ENCODE assay signal across 25 cellular contexts in the genomic region with DNA sequence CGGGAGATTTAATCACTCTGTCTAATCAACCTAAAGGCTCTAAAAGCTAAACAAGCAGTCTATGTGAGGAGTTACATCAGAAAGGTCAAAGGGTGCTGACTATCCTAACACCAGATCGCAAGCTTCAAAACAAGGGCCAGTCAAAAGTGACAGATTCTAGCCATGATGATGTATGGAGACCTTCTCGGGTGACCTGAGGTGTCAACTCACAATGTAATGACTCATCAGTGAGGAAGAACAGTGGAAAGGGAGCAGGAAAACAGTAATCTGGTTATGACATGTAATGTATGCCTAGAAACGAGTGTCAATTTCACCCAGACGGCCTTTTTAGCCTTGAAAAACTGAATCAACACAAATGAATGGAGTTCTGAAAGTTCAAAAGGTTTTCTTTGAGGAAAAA.
DNase-seq lines count a peak whose midpoint lies in the region; ATAC-seq, FAIRE-seq and TF ChIP-seq lines count a peak whose summit lies in the region.
"Had no signal": no experiment of that assay in that cellular context is flagged by ENCODE, and none has a peak within 500 bp of the region (broad histone marks: within the 10 kb centered on the region; RNA-seq: fewer than 3 reads in every experiment).

No MANE protein-coding gene starts in this region.

- ATAC-seq in K562 (no peak), HG03520 (IDR thresholded peaks at IDR 0.05; ENCODE audit: unreplicated experiment) (no peak)
- ATAC-seq: effector memory CD8-positive, alpha-beta T cell; HCT116; upper lobe of right lung had no signal

- H3K9ac ChIP-seq in K562 (ENCODE audit: insufficient read depth in 1 of 2, low read depth in 2 of 2, low read length in 2 of 2), result no peak overlapping the region

- CTCF ChIA-PET in HEK293T (lab: Yijun Ruan, JAX) (no interaction called here), K562 (lab: Yijun Ruan, JAX; ENCODE audit: low intra/inter-chr PET ratio) (no interaction called here)

- H3K9me1 ChIP-seq in K562 (ENCODE audit: control insufficient read depth, insufficient read depth, low read length), result no peaks in the 10 kb centered on the region

- H3K4me1 ChIP-seq in K562 (replicated peaks in 1 of 2; ENCODE audit: control insufficient read depth in 2 of 2, insufficient read depth in 2 of 2, low read length in 2 of 2), result no peaks in the 10 kb centered on the region
- H3K4me1 ChIP-seq: BE2C, esophagus muscularis mucosa, prostate gland, upper lobe of right lung had no signal

- intact Hi-C loops in K562 (cut with micrococcal nuclease), result no loop called here

- no peak for TF ChIP-seq EP300 in K562 (IDR thresholded peaks at IDR 0.05; ENCODE audit: low read length)

- H3K4me3 ChIP-seq in K562, result no peak overlapping the region
- H3K4me3 ChIP-seq: esophagus muscularis mucosa, prostate gland, upper lobe of right lung had no signal

- H3K27me3 ChIP-seq in K562 (ENCODE audit: control insufficient read depth in 2 of 2, insufficient read depth in 2 of 2, low read length in 2 of 2), result no peaks in the 10 kb centered on the region
- H3K27me3 ChIP-seq: BE2C, esophagus muscularis mucosa, upper lobe of right lung had no signal

- H3K4me2 ChIP-seq in K562 (ENCODE audit: insufficient read depth, low read length), result no peak overlapping the region

- H3K9me3 ChIP-seq in K562 (replicated peaks; ENCODE audit: control insufficient read depth, insufficient read depth, low read depth, low read length), result no peaks in the 10 kb centered on the region
- H3K9me3 ChIP-seq: BE2C, esophagus muscularis mucosa, prostate gland, upper lobe of right lung had no signal

- TF ChIP-seq CTCF in K562 (IDR thresholded peaks at IDR 0.05 in 2 of 3, conservative IDR thresholded peaks at IDR 0.05 in 1 of 3; ENCODE audit: insufficient read depth in 2 of 3, low read depth in 1 of 3, low read length in 3 of 3), result no peak

- no peaks in the 10 kb centered on the region for H4K20me1 ChIP-seq in K562 (replicated peaks; ENCODE audit: control insufficient read depth, insufficient read depth, low read length)

- in situ Hi-C loops in Caki2 (cut with HindIII; ENCODE audit: low pct_unique_long_range_greater_than_20kb, low sequenced_read_pairs) (no loop called here), K562 (cut with MboI) (no loop called here)

- no peak overlapping the region for H3K27ac ChIP-seq in K562 (ENCODE audit: extremely low read depth, low read depth, low read length)
- H3K27ac ChIP-seq: esophagus muscularis mucosa, prostate gland, upper lobe of right lung had no signal

- no peak for TF ChIP-seq RAD21 in K562 (CRISPR knock-in tag; conservative IDR thresholded peaks at IDR 0.05 in 1 of 2, IDR thresholded peaks at IDR 0.05 in 1 of 2)

- DNase-seq in Caki2 (ENCODE audit: low read depth), result peak; percentile 61
- no peak for DNase-seq in HEK293T (ENCODE audit: extremely low spot score)
- peak in 1 of 4 experiments; percentile 1 for DNase-seq in K562 (ENCODE audit: extremely low read depth in 1 of 4, low spot score in 3 of 4)
- peak; percentile 3 to 14 for DNase-seq in lung microvascular endothelial cell (ENCODE audit: low read depth in 2 of 2)
- DNase-seq in frontal cortex (ENCODE audit: low spot score in 2 of 2), result no peak
- DNase-seq in UCSD-AML1 (lab: John Stamatoyannopoulos, UW; ENCODE audit: unreplicated experiment), result no peak
- DNase-seq in NCI-H2227 (lab: John Stamatoyannopoulos, UW; ENCODE audit: unreplicated experiment), result no peak
- DNase-seq: activated CD4-positive, alpha-beta memory T cell treated with anti-CD3 and anti-CD28 coated beads for 36 hours; activated naive CD8-positive, alpha-beta T cell treated with anti-CD3 and anti-CD28 coated beads, Interleukin-2, amount 10 ng/mL, durations not matched to agents 7 days and 5 days; BE2C; DND-41; effector memory CD8-positive, alpha-beta T cell; KG1; NCI-H1694; NCI-H524; NK-92 treated with Interleukin-12 subunit alpha and Interleukin-12 subunit beta, amount 100 ng/mL, for 24 hours; SIG-M5; stimulated activated CD8-positive, alpha-beta memory T cell treated with anti-CD3 and anti-CD28 coated beads, Interleukin-4, amount 100 ng/mL, for 48 hours; SW 1271; T1000; upper lobe of right lung had no signal

- no TSS peak for BruUV-seq in K562 (replicated peaks; lab: Mats Ljungman, UMichigan)

- no peak for TF ChIP-seq POLR2A in K562 (conservative IDR thresholded peaks at IDR 0.05)

- no peak for FAIRE-seq in K562 (lab: Jason Lieb, UNC)
- FAIRE-seq in frontal cortex (lab: Jason Lieb, UNC), result no peak

- POLR2A ChIA-PET in HEK293T (lab: Yijun Ruan, JAX), result no interaction called here
- POLR2A ChIA-PET in K562 (lab: Yijun Ruan, JAX), result no interaction called here

- no peak overlapping the region for H2AFZ ChIP-seq in K562 (ENCODE audit: low read depth, low read length)

- no peaks in the 10 kb centered on the region for H3K79me2 ChIP-seq in K562 (ENCODE audit: control insufficient read depth, insufficient read depth, low read length)

- 0% methylated on average over 5 of the region's 5 CpGs for WGBS in K562 (ENCODE audit: insufficient coverage, low coverage, missing lambda C conversion rate)

- H3K36me3 ChIP-seq in K562 (ENCODE audit: control insufficient read depth, insufficient read depth, low read length), result no peaks in the 10 kb centered on the region
- H3K36me3 ChIP-seq: BE2C, esophagus muscularis mucosa, prostate gland, upper lobe of right lung had no signal

TF ChIP-seq in HEK293T, 16 proteins besides CTCF, POLR2A, EP300 and RAD21:
- TF ChIP-seq BHLHE40 (IDR thresholded peaks at IDR 0.05; ENCODE audit: borderline replicate concordance) (no peak), CTBP1 (IDR thresholded peaks at IDR 0.05; ENCODE audit: borderline replicate concordance) (peak; percentile 66; the same call in 1 of the 2 replicates)
- TF ChIP-seq, protein P1, sequence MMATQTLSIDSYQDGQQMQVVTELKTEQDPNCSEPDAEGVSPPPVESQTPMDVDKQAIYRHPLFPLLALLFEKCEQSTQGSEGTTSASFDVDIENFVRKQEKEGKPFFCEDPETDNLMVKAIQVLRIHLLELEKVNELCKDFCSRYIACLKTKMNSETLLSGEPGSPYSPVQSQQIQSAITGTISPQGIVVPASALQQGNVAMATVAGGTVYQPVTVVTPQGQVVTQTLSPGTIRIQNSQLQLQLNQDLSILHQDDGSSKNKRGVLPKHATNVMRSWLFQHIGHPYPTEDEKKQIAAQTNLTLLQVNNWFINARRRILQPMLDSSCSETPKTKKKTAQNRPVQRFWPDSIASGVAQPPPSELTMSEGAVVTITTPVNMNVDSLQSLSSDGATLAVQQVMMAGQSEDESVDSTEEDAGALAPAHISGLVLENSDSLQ (IDR thresholded peaks at IDR 0.05), result peak; percentile 88
TF ChIP-seq in HEK293T: peak in this region for 2.

TF ChIP-seq in K562, 482 proteins besides CTCF, POLR2A, EP300 and RAD21 (continues in another document):
- no peak for TF ChIP-seq TCF3 (CRISPR knock-in tag; IDR thresholded peaks at IDR 0.05)
- TF ChIP-seq ZNF398 (CRISPR knock-in tag; IDR thresholded peaks at IDR 0.05), result no peak
- no peak for TF ChIP-seq ZNF75A (CRISPR knock-in tag; IDR thresholded peaks at IDR 0.05)
- no peak for TF ChIP-seq NR2C1 (IDR thresholded peaks at IDR 0.05)
- peak; percentile 37; the same call in 1 of the 2 replicates for TF ChIP-seq NR2C1 (tag; IDR thresholded peaks at IDR 0.05)
- no peak for TF ChIP-seq NR2C2 (CRISPR knock-in tag; IDR thresholded peaks at IDR 0.05)
- TF ChIP-seq NR2C2 (tag; IDR thresholded peaks at IDR 0.05), result peak; percentile 77
- no peak for TF ChIP-seq PRPF4 (IDR thresholded peaks at IDR 0.05; ENCODE audit: insufficient read depth, low read depth, low read length, poor library complexity, severe bottlenecking)
- TF ChIP-seq DIDO1 (tag; IDR thresholded peaks at IDR 0.05; ENCODE audit: low read depth), result no peak
- TF ChIP-seq SMARCA5 (IDR thresholded peaks at IDR 0.05), result no peak
- no peak for TF ChIP-seq NFIC (IDR thresholded peaks at IDR 0.05)
- TF ChIP-seq RHOXF2B (CRISPR knock-in tag; conservative IDR thresholded peaks at IDR 0.05), result no peak
- TF ChIP-seq, protein P2, sequence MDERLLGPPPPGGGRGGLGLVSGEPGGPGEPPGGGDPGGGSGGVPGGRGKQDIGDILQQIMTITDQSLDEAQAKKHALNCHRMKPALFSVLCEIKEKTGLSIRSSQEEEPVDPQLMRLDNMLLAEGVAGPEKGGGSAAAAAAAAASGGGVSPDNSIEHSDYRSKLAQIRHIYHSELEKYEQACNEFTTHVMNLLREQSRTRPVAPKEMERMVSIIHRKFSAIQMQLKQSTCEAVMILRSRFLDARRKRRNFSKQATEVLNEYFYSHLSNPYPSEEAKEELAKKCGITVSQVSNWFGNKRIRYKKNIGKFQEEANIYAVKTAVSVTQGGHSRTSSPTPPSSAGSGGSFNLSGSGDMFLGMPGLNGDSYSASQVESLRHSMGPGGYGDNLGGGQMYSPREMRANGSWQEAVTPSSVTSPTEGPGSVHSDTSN (CRISPR knock-in tag; IDR thresholded peaks at IDR 0.05; ENCODE audit: low read depth), result no peak
- TF ChIP-seq, protein P2 (tag; conservative IDR thresholded peaks at IDR 0.05; ENCODE audit: low read depth), result 0 out of 2 replicates have a peak, but pooled peaks have one; percentile 19
- peak; percentile 57 for TF ChIP-seq MEIS2 (IDR thresholded peaks at IDR 0.05; ENCODE audit: partially characterized antibody)
- no peak for TF ChIP-seq KLF16 (IDR thresholded peaks at IDR 0.05)
- TF ChIP-seq ZEB2 (IDR thresholded peaks at IDR 0.05), result no peak

Comparison
In these comparisons a context has a peak if more than half of its experiments do, and no peak if none do; other contexts are left out.
1. DNase-seq: peak in Caki2 (single experiment) and lung microvascular endothelial cell (2 of 2); none in HEK293T (single experiment), frontal cortex (0 of 2), UCSD-AML1 (single experiment) and NCI-H2227 (single experiment).